In genomic region chr19:2887391-2887914, GRCh38 we compare ENCODE assay signal across 9 cellular contexts. TPM values are rescaled to one million over a fixed set of nuclear protein-coding genes. Genes with fewer than 3 reads are reported as not detected.
DNase-seq lines count a peak whose midpoint lies in the region; ATAC-seq, FAIRE-seq and TF ChIP-seq lines count a peak whose summit lies in the region.
"Had no signal": no experiment of that assay in that cellular context is flagged by ENCODE, and none has a peak within 500 bp of the region (broad histone marks: within the 10 kb centered on the region; RNA-seq: fewer than 3 reads in every experiment).

No MANE protein-coding gene starts in this region.

- TF ChIP-seq CTCF in GM12875 (IDR thresholded peaks at IDR 0.05; ENCODE audit: borderline replicate concordance, insufficient read depth, low read depth, low read length) (peak; percentile 52; the same call in 1 of the 2 replicates), parathyroid adenoma (IDR thresholded peaks at IDR 0.05) (peak; percentile 77)

- H3K4me2 ChIP-seq in parathyroid adenoma (ENCODE audit: low read length): peak overlapping the region; percentile 45

- peak overlapping the region; percentile 97 for H2AFZ ChIP-seq in parathyroid adenoma

- H3K4me3 ChIP-seq in GM12875 (ENCODE audit: low read depth, low read length) (no peak overlapping the region), parathyroid adenoma (ENCODE audit: low read depth, low read length) (no peak overlapping the region)
- H3K4me3 ChIP-seq: skin epidermis had no signal

- ATAC-seq in HG03520 (IDR thresholded peaks at IDR 0.05; ENCODE audit: unreplicated experiment) (no peak), GM18909 (IDR thresholded peaks at IDR 0.05; ENCODE audit: poor library complexity, unreplicated experiment) (no peak)

- DNase-seq in Ammon's horn (ENCODE audit: low spot score): peak; percentile 81
- DNase-seq in NCI-H187 treated with DMSO at 0.1 percent for 48 hours (lab: John Stamatoyannopoulos, UW): peak; percentile 37
- peak; percentile 62 to 70 for DNase-seq in frontal cortex (ENCODE audit: low spot score in 2 of 2)

- peak; percentile 64 for FAIRE-seq in TTC549 (lab: Jason Lieb, UNC)
- no peak for FAIRE-seq in frontal cortex (lab: Jason Lieb, UNC)

- no peaks in the 10 kb centered on the region for H3K36me3 ChIP-seq in parathyroid adenoma (ENCODE audit: control insufficient read depth, insufficient read depth, low read length)

- no peaks in the 10 kb centered on the region for H3K79me2 ChIP-seq in parathyroid adenoma

- H3K9ac ChIP-seq in parathyroid adenoma: no peak overlapping the region

- peaks cover 4% of the 10 kb centered on the region for H3K4me1 ChIP-seq in parathyroid adenoma

- no peaks in the 10 kb centered on the region for H3K27me3 ChIP-seq in parathyroid adenoma (ENCODE audit: control insufficient read depth, insufficient read depth, low read length)

- no peaks in the 10 kb centered on the region for H3K9me3 ChIP-seq in parathyroid adenoma (ENCODE audit: control insufficient read depth, low read length)

- peak overlapping the region; percentile 16 for H3K27ac ChIP-seq in parathyroid adenoma

RNA-seq across cellular contexts. Expression of gene ZNF57, which starts 13.3 kb away (rescaled TPM):
- 4.1 TPM for total RNA-seq in frontal cortex

RNA-seq across cellular contexts. Expression of gene ZNF556, which starts 20.3 kb away (rescaled TPM):
- total RNA-seq in frontal cortex: under 0.01 TPM

RNA-seq across cellular contexts. Expression of gene ZNF555, which starts 46.2 kb away (rescaled TPM):
- 23.2 TPM for total RNA-seq in frontal cortex

RNA-seq across cellular contexts. Expression of gene ZNF77, which starts 57.3 kb away (rescaled TPM):
- 6.9 TPM for total RNA-seq in frontal cortex
